ENCODE assay signal across 27 cellular contexts in genomic region chr1:85322655-85323054, GRCh38. TPM values are rescaled to one million over a fixed set of nuclear protein-coding genes. Genes with fewer than 3 reads are reported as not detected.
DNase-seq lines count a peak whose midpoint lies in the region; ATAC-seq and TF ChIP-seq lines count a peak whose summit lies in the region.
"Had no signal": no experiment of that assay in that cellular context is flagged by ENCODE, and none has a peak within 500 bp of the region (broad histone marks: within the 10 kb centered on the region; RNA-seq: fewer than 3 reads in every experiment).

No MANE protein-coding gene starts in this region.

- no peaks in the 10 kb centered on the region for H3K36me3 ChIP-seq in RWPE2 (ENCODE audit: low read depth)
- H3K36me3 ChIP-seq in osteoblast (ENCODE audit: insufficient read depth, low read length) = peaks cover 52% of the 10 kb centered on the region
- H3K36me3 ChIP-seq in MG63 = peaks cover 10% of the 10 kb centered on the region
- H3K36me3 ChIP-seq in esophagus squamous epithelium = no peaks in the 10 kb centered on the region
- H3K36me3 ChIP-seq in ascending aorta = no peaks in the 10 kb centered on the region
- H3K36me3 ChIP-seq: gastrocnemius medialis, left ventricle myocardium inferior, neutrophil, Peyer's patch, uterus had no signal

- H3K4me1 Mint-ChIP-seq in HFFc6 (ENCODE audit: low read depth) = peaks cover 97% of the 10 kb centered on the region

- H3K4me3 Mint-ChIP-seq in HFFc6 = peak overlapping the region; percentile 45; the same call in 1 of the 2 replicates
- H3K4me3 Mint-ChIP-seq: activated CD8-positive, alpha-beta T cell treated with anti-CD3 and anti-CD28 coated beads, Interleukin-2, amount 10 ng/mL, durations not matched to agents 7 days and 5 days; activated naive CD8-positive, alpha-beta T cell; naive B cell; stimulated activated naive CD8-positive, alpha-beta T cell treated with anti-CD3 and anti-CD28 coated beads, Interleukin-15, Interleukin-2, amounts not matched to agents 100 ng/mL and 50 ng/mL, for 24 hours had no signal

- no peak for TF ChIP-seq POLR2A in esophagus squamous epithelium (IDR thresholded peaks at IDR 0.05)

- peaks cover 37% of the 10 kb centered on the region for H3K79me2 ChIP-seq in osteoblast (ENCODE audit: insufficient read depth, low read length)

- H3K4me3 ChIP-seq in RWPE2 (ENCODE audit: severe bottlenecking) (no peak overlapping the region), epithelial cell of esophagus (ENCODE audit: low read length) (no peak overlapping the region), osteoblast (ENCODE audit: insufficient read depth, low read length) (no peak overlapping the region), MG63 (no peak overlapping the region), esophagus squamous epithelium (no peak overlapping the region), ascending aorta (no peak overlapping the region)
- H3K4me3 ChIP-seq: gastrocnemius medialis, GM12878, left ventricle myocardium inferior, Peyer's patch, psoas muscle, uterus had no signal

- DNase-seq in HFFc6 (peak; percentile 44), RWPE2 (ENCODE audit: low spot score) (no peak), epithelial cell of esophagus (ENCODE audit: low read depth) (peak; percentile 55), osteoblast (ENCODE audit: insufficient read length, low spot score, missing footprints) (peak; percentile 61), MG63 (no peak), esophagus squamous epithelium (lab: John Stamatoyannopoulos, UW) (no peak), ascending aorta (ENCODE audit: low spot score in 2 of 2) (no peak)
- DNase-seq: activated CD4-positive, alpha-beta T cell treated with anti-CD3 and anti-CD28 coated beads for 1 hour; activated CD8-positive, alpha-beta T cell treated with anti-CD3 and anti-CD28 coated beads, Interleukin-2, amount 10 ng/mL, durations not matched to agents 7 days and 5 days; activated T-cell treated with anti-CD3 and anti-CD28 coated beads for 4 hours; aorta; C1 segment of cervical spinal cord; Calu3; gastrocnemius medialis; hippocampal formation; left ventricle myocardium inferior; naive B cell; NCI-H1694 treated with DMSO at 0.1 percent for 48 hours; NCI-H526 treated with DMSO at 0.1 percent for 48 hours; Peyer's patch; psoas muscle; uterus had no signal

- no peak overlapping the region for H2AFZ ChIP-seq in osteoblast (ENCODE audit: low read length)

- peaks cover 66% of the 10 kb centered on the region for H3K4me1 ChIP-seq in RWPE2 (ENCODE audit: insufficient read depth, poor library complexity, severe bottlenecking)
- H3K4me1 ChIP-seq in osteoblast (ENCODE audit: insufficient read depth, low read length) = peaks cover 87% of the 10 kb centered on the region
- H3K4me1 ChIP-seq in esophagus squamous epithelium = peaks cover 0 to 24% (median 9%) of the 10 kb centered on the region in 3 donors
- no peaks in the 10 kb centered on the region for H3K4me1 ChIP-seq in ascending aorta
- H3K4me1 ChIP-seq: Peyer's patch, psoas muscle, uterus had no signal

- ATAC-seq in RWPE2 (ENCODE audit: low read depth) (no peak), HG03097 (IDR thresholded peaks at IDR 0.05; ENCODE audit: low FRiP score, unreplicated experiment) (no peak)
- ATAC-seq: activated CD8-positive, alpha-beta T cell treated with anti-CD3 and anti-CD28 coated beads, Interleukin-2, amount 10 ng/mL, durations not matched to agents 7 days and 5 days; gastrocnemius medialis; GM12878; psoas muscle had no signal

- no peaks in the 10 kb centered on the region for H3K9me3 ChIP-seq in RWPE2 (ENCODE audit: severe bottlenecking)
- H3K9me3 ChIP-seq in osteoblast (ENCODE audit: low read depth, low read length) = no peaks in the 10 kb centered on the region
- H3K9me3 ChIP-seq in MG63 = no peaks in the 10 kb centered on the region
- H3K9me3 ChIP-seq in esophagus squamous epithelium = no peaks in the 10 kb centered on the region
- H3K9me3 ChIP-seq in ascending aorta = no peaks in the 10 kb centered on the region
- H3K9me3 ChIP-seq: gastrocnemius medialis, left ventricle myocardium inferior, neutrophil, Peyer's patch, psoas muscle, uterus had no signal

- peaks cover 68% of the 10 kb centered on the region for H3K36me3 Mint-ChIP-seq in HFFc6 (ENCODE audit: low read depth)
- H3K36me3 Mint-ChIP-seq: activated naive CD8-positive, alpha-beta T cell; naive B cell had no signal

- H4K20me1 ChIP-seq in osteoblast (ENCODE audit: insufficient read depth, low read length) = no peaks in the 10 kb centered on the region

- H3K27me3 Mint-ChIP-seq in HFFc6 (ENCODE audit: insufficient read depth) = peaks cover 24% of the 10 kb centered on the region

- peak overlapping the region; percentile 93 for H3K27ac Mint-ChIP-seq in HFFc6
- H3K27ac Mint-ChIP-seq: activated CD8-positive, alpha-beta T cell treated with anti-CD3 and anti-CD28 coated beads, Interleukin-2, amount 10 ng/mL, durations not matched to agents 7 days and 5 days; activated naive CD8-positive, alpha-beta T cell; naive B cell; stimulated activated naive CD8-positive, alpha-beta T cell treated with anti-CD3 and anti-CD28 coated beads, Interleukin-15, Interleukin-2, amounts not matched to agents 100 ng/mL and 50 ng/mL, for 24 hours had no signal

- no peak overlapping the region for H3K4me2 ChIP-seq in osteoblast (ENCODE audit: insufficient read depth, low read length)

- H3K27ac ChIP-seq in RWPE2 (ENCODE audit: poor library complexity, severe bottlenecking) (peak overlapping the region; percentile 97), osteoblast (ENCODE audit: low read depth, low read length) (peak overlapping the region; percentile 98), esophagus squamous epithelium (no peak overlapping the region), ascending aorta (no peak overlapping the region)
- H3K27ac ChIP-seq: gastrocnemius medialis, left ventricle myocardium inferior, neutrophil, Peyer's patch, psoas muscle, uterus had no signal

- TF ChIP-seq CTCF in HFFc6 (IDR thresholded peaks at IDR 0.05) (no peak), RWPE2 (IDR thresholded peaks at IDR 0.05; ENCODE audit: poor library complexity, severe bottlenecking) (no peak), epithelial cell of esophagus (IDR thresholded peaks at IDR 0.05; ENCODE audit: insufficient read depth, low read depth, low read length, missing control alignments) (no peak), osteoblast (IDR thresholded peaks at IDR 0.05; ENCODE audit: extremely low read depth, low read depth, low read length) (no peak), esophagus squamous epithelium (IDR thresholded peaks at IDR 0.05) (no peak), ascending aorta (IDR thresholded peaks at IDR 0.05) (no peak)

- H3K9me3 Mint-ChIP-seq in HFFc6 = no peaks in the 10 kb centered on the region
- H3K9me3 Mint-ChIP-seq: naive B cell; stimulated activated naive CD8-positive, alpha-beta T cell treated with anti-CD3 and anti-CD28 coated beads, Interleukin-15, Interleukin-2, amounts not matched to agents 100 ng/mL and 50 ng/mL, for 24 hours had no signal

- intact Hi-C loops in esophagus squamous epithelium (cut with DNase I) = no loop called here
- intact Hi-C loops in ascending aorta (cut with DNase I) = no loop called here

- WGBS in esophagus squamous epithelium, 2 donors = 47 to 56% methylated on average over 2 of the region's 2 CpGs

- H3K27me3 ChIP-seq in RWPE2 (ENCODE audit: insufficient read depth, poor library complexity, severe bottlenecking) (no peaks in the 10 kb centered on the region), osteoblast (ENCODE audit: insufficient read depth, low read length) (no peaks in the 10 kb centered on the region), MG63 (no peaks in the 10 kb centered on the region), esophagus squamous epithelium (no peaks in the 10 kb centered on the region), ascending aorta (no peaks in the 10 kb centered on the region)
- H3K27me3 ChIP-seq: gastrocnemius medialis, neutrophil, Peyer's patch, uterus had no signal

RNA-seq across cellular contexts. Expression of gene BCL10, which starts 46.2 kb away (rescaled TPM):
- total RNA-seq in HFFc6 (2021; fragmentation: NEBNext Ultra II Directional; extraction: Animal tissue kit (Norgen Biotek cat#: 25700)) = 10 to 100 TPM; 33.4 to 45.6 (median 39.2) TPM
- total RNA-seq in osteoblast = 30.4 and 35.7 TPM in 2 replicates
- 11.3 and 24.9 TPM in 2 replicates for total RNA-seq in MG63 (2014; rRNA removed; shearing (Covaris generic); ENCODE audit: low replicate concordance)
- total RNA-seq in esophagus squamous epithelium = 10 to 100 TPM; 24.4 to 42.3 (median 27.0) TPM
- total RNA-seq in ascending aorta = 3.7 TPM

Comparison
In these comparisons a context has a peak if more than half of its experiments do, and no peak if none do; other contexts are left out.
1. DNase-seq: peak in HFFc6 (single experiment), epithelial cell of esophagus (single experiment) and osteoblast (single experiment); none in RWPE2 (single experiment), MG63 (single experiment), esophagus squamous epithelium (single experiment) and ascending aorta (0 of 2).
2. H3K27ac ChIP-seq: peak in RWPE2 (single experiment) and osteoblast (single experiment); none in esophagus squamous epithelium (0 of 4) and ascending aorta (0 of 2).